Comparison of ENCODE assay signal across 9 cellular contexts in genomic region chr5:119373449-119373858, GRCh38. TPM values are rescaled to one million over a fixed set of nuclear protein-coding genes. Genes with fewer than 3 reads are reported as not detected.
DNase-seq lines count a peak whose midpoint lies in the region; ATAC-seq and TF ChIP-seq lines count a peak whose summit lies in the region.
"Had no signal": no experiment of that assay in that cellular context is flagged by ENCODE, and none has a peak within 500 bp of the region (broad histone marks: within the 10 kb centered on the region; RNA-seq: fewer than 3 reads in every experiment).

No MANE protein-coding gene starts in this region.

- peaks cover 19% of the 10 kb centered on the region for H3K36me3 Mint-ChIP-seq in memory B cell

- peaks cover 34% of the 10 kb centered on the region for H3K4me1 Mint-ChIP-seq in memory B cell

- no peaks in the 10 kb centered on the region for H3K9me3 Mint-ChIP-seq in memory B cell

- no peak for TF ChIP-seq POLR2A in heart left ventricle (IDR thresholded peaks at IDR 0.05)

- H3K27me3 Mint-ChIP-seq in memory B cell, result no peaks in the 10 kb centered on the region

- peak overlapping the region; percentile 6 for H3K4me3 Mint-ChIP-seq in memory B cell

- H3K27ac Mint-ChIP-seq in memory B cell, result peak overlapping the region; percentile 77

- H3K27ac ChIP-seq in effector memory CD4-positive, alpha-beta T cell (ENCODE audit: insufficient read depth, low read length, poor library complexity, severe bottlenecking), result no peak overlapping the region
- no peak overlapping the region for H3K27ac ChIP-seq in heart right ventricle
- H3K27ac ChIP-seq in heart left ventricle, result no peak overlapping the region

- H3K27me3 ChIP-seq in effector memory CD4-positive, alpha-beta T cell (replicated peaks; ENCODE audit: control insufficient read depth, insufficient read depth, low read length, poor library complexity, severe bottlenecking), result no peaks in the 10 kb centered on the region
- H3K27me3 ChIP-seq in heart right ventricle (no peaks in the 10 kb centered on the region), heart left ventricle (no peaks in the 10 kb centered on the region)

- WGBS in heart right ventricle, 2 donors, result 86 to 94% methylated on average over 4 of the region's 4 CpGs
- 83 to 97% (median 93%) methylated on average over 4 of the region's 4 CpGs for WGBS in heart left ventricle, 4 donors

- peaks cover 22% of the 10 kb centered on the region for H3K4me1 ChIP-seq in effector memory CD4-positive, alpha-beta T cell (ENCODE audit: control insufficient read depth, insufficient read depth, low read length, poor library complexity, severe bottlenecking)
- H3K4me1 ChIP-seq in heart right ventricle (peaks cover 0 to 36% (median 0%) of the 10 kb centered on the region in 9 donors), heart left ventricle (peaks cover 0 to 36% (median 0%) of the 10 kb centered on the region in 12 donors)

- peak; percentile 81 for ATAC-seq in GM18907 (IDR thresholded peaks at IDR 0.05; ENCODE audit: unreplicated experiment)
- peak; percentile 52 for ATAC-seq in GM21529 (IDR thresholded peaks at IDR 0.05; ENCODE audit: unreplicated experiment)
- peak; percentile 66 for ATAC-seq in HG03175 (IDR thresholded peaks at IDR 0.05; ENCODE audit: unreplicated experiment)
- no peak for ATAC-seq in memory B cell (ENCODE audit: low read depth)
- ATAC-seq in heart right ventricle, result no peak
- ATAC-seq in heart left ventricle, result no peak

- H3K4me3 ChIP-seq in effector memory CD4-positive, alpha-beta T cell (ENCODE audit: insufficient read depth, low read depth, low read length, poor library complexity, severe bottlenecking), result no peak overlapping the region
- H3K4me3 ChIP-seq in heart right ventricle, result no peak overlapping the region
- H3K4me3 ChIP-seq in heart left ventricle, result no peak overlapping the region
- H3K4me3 ChIP-seq: lung had no signal

- intact Hi-C loops in heart right ventricle (cut with DNase I), result no loop called here
- intact Hi-C loops in heart left ventricle (cut with DNase I), result no loop called here

- no peak for TF ChIP-seq CTCF in heart right ventricle (IDR thresholded peaks at IDR 0.05)
- no peak for TF ChIP-seq CTCF in heart left ventricle (IDR thresholded peaks at IDR 0.05)

- peaks cover 8% of the 10 kb centered on the region for H3K36me3 ChIP-seq in effector memory CD4-positive, alpha-beta T cell (ENCODE audit: control insufficient read depth, insufficient read depth, low read length)
- peaks cover 0 to 11% (median 0%) of the 10 kb centered on the region in 9 donors for H3K36me3 ChIP-seq in heart right ventricle
- no peaks in the 10 kb centered on the region for H3K36me3 ChIP-seq in heart left ventricle

- no peak for DNase-seq in memory B cell (ENCODE audit: low spot score in 2 of 2)
- DNase-seq in effector memory CD4-positive, alpha-beta T cell, result no peak
- DNase-seq in heart right ventricle, result no peak
- no peak for DNase-seq in heart left ventricle
- DNase-seq: NCI-H524 treated with DMSO at 0.1 percent for 48 hours had no signal

- no peaks in the 10 kb centered on the region for H3K9me3 ChIP-seq in effector memory CD4-positive, alpha-beta T cell (ENCODE audit: control insufficient read depth, low read length)
- no peaks in the 10 kb centered on the region for H3K9me3 ChIP-seq in heart right ventricle
- H3K9me3 ChIP-seq in heart left ventricle, result no peaks in the 10 kb centered on the region

RNA-seq across cellular contexts. Expression of gene TNFAIP8, which starts 17.6 kb away (rescaled TPM):
- total RNA-seq in heart right ventricle (10 to 100 TPM in 6 of 10 donors, 1 to 10 TPM in 4; 3.3 to 30.8 (median 10.1) TPM), heart left ventricle (10 to 100 TPM in 7 of 9 donors, 1 to 10 TPM in 2; 3.6 to 30.8 (median 13.9) TPM)
- polyA plus RNA-seq in heart right ventricle (1 to 10 TPM; 6.1 to 7.4 TPM), heart left ventricle (1 to 10 TPM; 5.1 to 10.0 TPM)

Comparison
In these comparisons a context has a peak if more than half of its experiments do, and no peak if none do; other contexts are left out.
1. ATAC-seq: peak in GM18907 (single experiment), GM21529 (single experiment) and HG03175 (single experiment); none in memory B cell (single experiment), heart right ventricle (0 of 8) and heart left ventricle (0 of 4).